Comparison of ENCODE assay signal across 19 cellular contexts in genomic region chrX:43141885-43142284, GRCh38.
DNase-seq lines count a peak whose midpoint lies in the region; ATAC-seq, FAIRE-seq and TF ChIP-seq lines count a peak whose summit lies in the region.
"Had no signal": no experiment of that assay in that cellular context is flagged by ENCODE, and none has a peak within 500 bp of the region (broad histone marks: within the 10 kb centered on the region; RNA-seq: fewer than 3 reads in every experiment).

No MANE protein-coding gene starts in this region.

- H3K9me3 Mint-ChIP-seq in activated naive CD8-positive, alpha-beta T cell treated with anti-CD3 and anti-CD28 coated beads, Interleukin-2, amount 50 U/mL, for 24 hours = no peaks in the 10 kb centered on the region
- H3K9me3 Mint-ChIP-seq: CD4-positive, alpha-beta T cell had no signal

- CTCF ChIA-PET in A673 (lab: Charles Lee) (no interaction called here), H1 (lab: Charles Lee; ENCODE audit: partially characterized antibody) (no interaction called here)

- BruUV-seq in A673 (replicated peaks; lab: Mats Ljungman, UMichigan) = no TSS peak

- no peaks in the 10 kb centered on the region for H3K36me3 ChIP-seq in heart left ventricle
- H3K36me3 ChIP-seq in A673 (ENCODE audit: insufficient read depth, low read length, poor library complexity, severe bottlenecking) = no peaks in the 10 kb centered on the region
- no peaks in the 10 kb centered on the region for H3K36me3 ChIP-seq in H1 (ENCODE audit: control insufficient read depth in 2 of 4, insufficient read depth in 4 of 4, low read length in 3 of 4)

- no peak overlapping the region for H2BK20ac ChIP-seq in H1 (ENCODE audit: low read length)

- no peak for TF ChIP-seq RAD21 in H1 (IDR thresholded peaks at IDR 0.05 in 1 of 2, conservative IDR thresholded peaks at IDR 0.05 in 1 of 2; ENCODE audit: low read depth in 2 of 2, low read length in 2 of 2)

- no peak overlapping the region for H2BK12ac ChIP-seq in H1 (ENCODE audit: low read depth, low read length)

- H2AFZ ChIP-seq in H1 (ENCODE audit: low read length) = no peak overlapping the region
- H2AFZ ChIP-seq: GM23248 had no signal

- peak in 3 of 4 donors; percentile 42 to 84 (median 66) for ATAC-seq in heart left ventricle
- no peak for ATAC-seq in Right ventricle myocardium inferior
- no peak for ATAC-seq in activated naive CD8-positive, alpha-beta T cell treated with anti-CD3 and anti-CD28 coated beads, Interleukin-2, amount 50 U/mL, for 24 hours

- no peak overlapping the region for H2BK15ac ChIP-seq in H1 (ENCODE audit: low read length)

- H4K5ac ChIP-seq in H1 (ENCODE audit: insufficient read length, low read depth, low read length) = no peak overlapping the region

- TF ChIP-seq CTCF in heart left ventricle (IDR thresholded peaks at IDR 0.05) (no peak), A673 (conservative IDR thresholded peaks at IDR 0.05; ENCODE audit: low read depth, low read length) (no peak), H1 (IDR thresholded peaks at IDR 0.05; ENCODE audit: control extremely low read depth in 1 of 3, insufficient read depth in 1 of 3, low read depth in 1 of 3, low read length in 3 of 3) (no peak)

- TF ChIP-seq POLR2A in heart left ventricle (IDR thresholded peaks at IDR 0.05) (no peak), H1 (IDR thresholded peaks at IDR 0.05; ENCODE audit: control extremely low read depth in 1 of 2, low read depth in 2 of 2, low read length in 2 of 2) (no peak)

- H3K4ac ChIP-seq in H1 (replicated peaks; ENCODE audit: insufficient read length, low read depth, low read length) = no peak overlapping the region

- no peak overlapping the region for H3K4me3 Mint-ChIP-seq in activated naive CD8-positive, alpha-beta T cell treated with anti-CD3 and anti-CD28 coated beads, Interleukin-2, amount 50 U/mL, for 24 hours
- H3K4me3 Mint-ChIP-seq: CD4-positive, alpha-beta T cell had no signal

- H3K18ac ChIP-seq in H1 (ENCODE audit: extremely low read depth, low read length) = no peak overlapping the region

- H3K14ac ChIP-seq in H1 (ENCODE audit: insufficient read length) = no peak overlapping the region

- no peak overlapping the region for H2BK5ac ChIP-seq in H1 (ENCODE audit: low read depth, low read length)

- H3K27ac ChIP-seq in heart left ventricle (no peak overlapping the region), A673 (ENCODE audit: low read depth, low read length, poor library complexity, severe bottlenecking) (no peak overlapping the region), H1 (ENCODE audit: low read depth, low read length) (no peak overlapping the region)
- H3K27ac ChIP-seq: C4-2B, GM23248 had no signal

- H3K36me3 Mint-ChIP-seq in activated naive CD8-positive, alpha-beta T cell treated with anti-CD3 and anti-CD28 coated beads, Interleukin-2, amount 50 U/mL, for 24 hours (ENCODE audit: low read depth) = no peaks in the 10 kb centered on the region

- no peak overlapping the region for H4K91ac ChIP-seq in H1 (replicated peaks; ENCODE audit: insufficient read length, low read length)

- no peak overlapping the region for H3K4me2 ChIP-seq in H1 (ENCODE audit: insufficient read depth in 1 of 2, low read depth in 2 of 2, low read length in 2 of 2)

- no peak overlapping the region for H4K8ac ChIP-seq in H1 (ENCODE audit: extremely low read depth, insufficient read depth, low read length)

- no peak for TF ChIP-seq EP300 in H1 (IDR thresholded peaks at IDR 0.05; ENCODE audit: borderline replicate concordance in 1 of 2, low read depth in 2 of 2, low read length in 2 of 2)

- DNase-seq in heart left ventricle (no peak), Right ventricle myocardium inferior (ENCODE audit: missing footprints) (no peak), A673 (ENCODE audit: low spot score) (peak; percentile 47), NCI-H2227 (lab: John Stamatoyannopoulos, UW; ENCODE audit: unreplicated experiment) (peak; percentile 36), H1 (ENCODE audit: low read depth in 1 of 2, low spot score in 2 of 2) (no peak), RCC 7860 (ENCODE audit: low spot score) (no peak)
- no peak for DNase-seq in activated naive CD8-positive, alpha-beta T cell treated with anti-CD3 and anti-CD28 coated beads, Interleukin-2, amount 50 U/mL, for 24 hours
- DNase-seq: AML-193; Caco-2; CD4-positive, alpha-beta T cell; GM23248; HCEC 1CT had no signal

- POLR2A ChIA-PET in A673 (lab: Charles Lee; ENCODE audit: low non-redundant PET) (no interaction called here), H1 (lab: Charles Lee; ENCODE audit: partially characterized antibody) (no interaction called here)

- peaks cover 0 to 12% (median 0%) of the 10 kb centered on the region in 9 donors for H3K27me3 ChIP-seq in heart left ventricle
- H3K27me3 ChIP-seq in A673 (replicated peaks; ENCODE audit: insufficient read depth, low read depth, low read length, poor library complexity) = no peaks in the 10 kb centered on the region
- no peaks in the 10 kb centered on the region for H3K27me3 ChIP-seq in H1 (replicated peaks in 1 of 4; ENCODE audit: control insufficient read depth in 3 of 4, extremely low read depth in 1 of 4, insufficient read depth in 3 of 4, low read length in 3 of 4)

- no peaks in the 10 kb centered on the region; the same call in 1 of the 2 replicates for H3K23me2 ChIP-seq in H1 (ENCODE audit: low read depth, low read length)

- no peak overlapping the region for H2BK120ac ChIP-seq in H1 (replicated peaks; ENCODE audit: low read depth, low read length)

- H3K79me1 ChIP-seq in H1 (ENCODE audit: low read depth, low read length) = no peaks in the 10 kb centered on the region

- H3K27me3 Mint-ChIP-seq in activated naive CD8-positive, alpha-beta T cell treated with anti-CD3 and anti-CD28 coated beads, Interleukin-2, amount 50 U/mL, for 24 hours = no peaks in the 10 kb centered on the region
- H3K27me3 Mint-ChIP-seq: CD4-positive, alpha-beta T cell had no signal

- no peak overlapping the region for H2AK5ac ChIP-seq in H1 (ENCODE audit: low read depth, low read length)

- H3K23ac ChIP-seq in H1 (ENCODE audit: insufficient read length) = no peak overlapping the region

- H4K20me1 ChIP-seq in H1 (replicated peaks in 1 of 2; ENCODE audit: control insufficient read depth in 1 of 2, insufficient read depth in 2 of 2, low read length in 2 of 2) = no peaks in the 10 kb centered on the region

- H3K9me3 ChIP-seq in heart left ventricle (no peaks in the 10 kb centered on the region), A673 (ENCODE audit: low read depth, low read length, poor library complexity, severe bottlenecking) (no peaks in the 10 kb centered on the region), H1 (ENCODE audit: insufficient read depth in 2 of 2, low read depth in 1 of 2, low read length in 1 of 2) (no peaks in the 10 kb centered on the region)
- H3K9me3 ChIP-seq: Caco-2 had no signal

- H3K4me3 ChIP-seq in heart left ventricle = no peak overlapping the region
- no peak overlapping the region for H3K4me3 ChIP-seq in A673 (ENCODE audit: low read depth, low read length, poor library complexity, severe bottlenecking)
- no peak overlapping the region for H3K4me3 ChIP-seq in H1 (ENCODE audit: extremely low read depth in 1 of 4, insufficient read depth in 2 of 4, low read depth in 3 of 4, low read length in 4 of 4)
- H3K4me3 ChIP-seq: GM23248 had no signal

- FAIRE-seq in H1 (lab: Jason Lieb, UNC) (peak; percentile 19), RCC 7860 (lab: Jason Lieb, UNC) (no peak)
- FAIRE-seq: D721Med, G401.6, GM12891, GM19239, H54, HTR-8/SVneo had no signal

- no peaks in the 10 kb centered on the region for H3K79me2 ChIP-seq in H1 (ENCODE audit: control insufficient read depth in 1 of 2, insufficient read depth in 2 of 2, low read length in 2 of 2)

- H3K4me1 ChIP-seq in heart left ventricle = no peaks in the 10 kb centered on the region
- no peaks in the 10 kb centered on the region for H3K4me1 ChIP-seq in A673 (ENCODE audit: insufficient read depth, low read length, poor library complexity, severe bottlenecking)
- no peaks in the 10 kb centered on the region for H3K4me1 ChIP-seq in H1 (replicated peaks in 1 of 4; ENCODE audit: control insufficient read depth in 3 of 4, insufficient read depth in 4 of 4, low read length in 3 of 4)
- H3K4me1 ChIP-seq: Caco-2 had no signal

- intact Hi-C loops in heart left ventricle (cut with DNase I) = no loop called here
- intact Hi-C loops in Right ventricle myocardium inferior (cut with DNase I) = no loop called here
- intact Hi-C loops in A673 (cut with micrococcal nuclease; ENCODE audit: unreplicated experiment) = no loop called here

- no peak overlapping the region for H3K9ac ChIP-seq in H1 (replicated peaks in 1 of 4; ENCODE audit: extremely low read depth in 1 of 4, low read depth in 3 of 4, low read length in 3 of 4)
- H3K9ac ChIP-seq: GM23248 had no signal

- no peak overlapping the region for H3K56ac ChIP-seq in H1 (replicated peaks; ENCODE audit: insufficient read length, low read depth, low read length)

- H3K27ac Mint-ChIP-seq in activated naive CD8-positive, alpha-beta T cell treated with anti-CD3 and anti-CD28 coated beads, Interleukin-2, amount 50 U/mL, for 24 hours = no peak overlapping the region
- H3K27ac Mint-ChIP-seq: CD4-positive, alpha-beta T cell had no signal

- no peaks in the 10 kb centered on the region for H3K4me1 Mint-ChIP-seq in activated naive CD8-positive, alpha-beta T cell treated with anti-CD3 and anti-CD28 coated beads, Interleukin-2, amount 50 U/mL, for 24 hours

TF ChIP-seq in H1, 55 proteins besides CTCF, POLR2A, EP300 and RAD21 (continues in another document):
- TF ChIP-seq, protein P1, sequence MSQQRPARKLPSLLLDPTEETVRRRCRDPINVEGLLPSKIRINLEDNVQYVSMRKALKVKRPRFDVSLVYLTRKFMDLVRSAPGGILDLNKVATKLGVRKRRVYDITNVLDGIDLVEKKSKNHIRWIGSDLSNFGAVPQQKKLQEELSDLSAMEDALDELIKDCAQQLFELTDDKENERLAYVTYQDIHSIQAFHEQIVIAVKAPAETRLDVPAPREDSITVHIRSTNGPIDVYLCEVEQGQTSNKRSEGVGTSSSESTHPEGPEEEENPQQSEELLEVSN (IDR thresholded peaks at IDR 0.05) = no peak
- no peak for TF ChIP-seq SIRT6 (IDR thresholded peaks at IDR 0.05; ENCODE audit: low read length)
- TF ChIP-seq CHD2 (IDR thresholded peaks at IDR 0.05; ENCODE audit: low read length) = no peak
- no peak for TF ChIP-seq SP1 (IDR thresholded peaks at IDR 0.05; ENCODE audit: low read depth, low read length)
- no peak for TF ChIP-seq BACH1 (IDR thresholded peaks at IDR 0.05; ENCODE audit: low read length)
- TF ChIP-seq EZH2 (IDR thresholded peaks at IDR 0.05; ENCODE audit: low read depth, low read length, severe bottlenecking) = no peak
- no peak for TF ChIP-seq TEAD4 (IDR thresholded peaks at IDR 0.05; ENCODE audit: low read depth, low read length)
- TF ChIP-seq TAF7 (optimal IDR thresholded peaks at IDR 0.05; ENCODE audit: borderline replicate concordance, low read depth, low read length) = no peak
- no peak for TF ChIP-seq CREB1 (IDR thresholded peaks at IDR 0.05)
- TF ChIP-seq FOSL1 (IDR thresholded peaks at IDR 0.05; ENCODE audit: insufficient read depth, low read depth, low read length) = no peak
- TF ChIP-seq CTBP2 (IDR thresholded peaks at IDR 0.05; ENCODE audit: borderline replicate concordance, insufficient read depth, insufficient read length, low read length) = no peak
- TF ChIP-seq SUZ12 (IDR thresholded peaks at IDR 0.05; ENCODE audit: low read length) = no peak

Comparison
In these comparisons a context has a peak if more than half of its experiments do, and no peak if none do; other contexts are left out.
1. ATAC-seq: peak in heart left ventricle (3 of 4); none in Right ventricle myocardium inferior (single experiment) and activated naive CD8-positive, alpha-beta T cell treated with anti-CD3 and anti-CD28 coated beads, Interleukin-2, amount 50 U/mL, for 24 hours (single experiment).
2. DNase-seq: peak in A673 (single experiment) and NCI-H2227 (single experiment); none in heart left ventricle (0 of 5), Right ventricle myocardium inferior (single experiment), H1 (0 of 2), RCC 7860 (single experiment) and activated naive CD8-positive, alpha-beta T cell treated with anti-CD3 and anti-CD28 coated beads, Interleukin-2, amount 50 U/mL, for 24 hours (single experiment).